Comparison of ENCODE assay signal across 25 cellular contexts in the genomic region with DNA sequence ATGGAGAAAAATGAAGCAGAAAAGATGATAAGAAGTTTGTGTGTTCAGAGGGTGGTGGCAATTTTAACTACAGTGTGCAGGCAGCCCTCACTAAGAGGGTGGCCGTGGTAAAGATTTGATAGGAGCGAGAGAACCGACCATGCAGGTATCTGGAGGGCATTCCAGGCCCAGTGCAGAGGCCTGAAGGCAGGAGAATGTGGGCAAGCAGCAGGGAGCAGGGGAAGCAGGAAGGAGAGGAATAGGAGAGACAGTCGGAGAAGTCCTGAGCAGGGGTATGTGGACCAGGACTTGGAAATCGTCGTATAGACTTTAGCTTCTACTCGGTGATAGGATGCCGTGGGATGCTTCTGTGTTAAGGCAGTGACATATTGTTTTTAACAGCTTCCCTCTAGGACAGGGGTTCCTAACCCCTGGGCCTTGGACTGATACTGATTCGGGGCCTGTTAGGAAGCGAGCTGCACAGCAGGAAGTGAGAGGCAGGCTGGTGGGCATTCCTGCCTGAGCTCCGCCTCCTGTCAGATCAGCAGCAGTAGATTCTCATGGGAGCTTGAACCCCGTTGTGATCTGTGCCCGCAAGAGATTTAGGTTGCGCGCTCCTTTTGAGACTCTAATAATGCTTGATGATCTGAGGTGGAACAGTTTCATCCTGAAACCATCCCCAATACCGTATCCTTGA.
DNase-seq lines count a peak whose midpoint lies in the region; ATAC-seq and TF ChIP-seq lines count a peak whose summit lies in the region.
"Had no signal": no experiment of that assay in that cellular context is flagged by ENCODE, and none has a peak within 500 bp of the region (broad histone marks: within the 10 kb centered on the region; RNA-seq: fewer than 3 reads in every experiment).

No MANE protein-coding gene starts in this region.

- peaks cover 16% of the 10 kb centered on the region for H3K4me1 Mint-ChIP-seq in activated CD4-positive, alpha-beta T cell treated with anti-CD3 and anti-CD28 coated beads for 36 hours
- H3K4me1 Mint-ChIP-seq in activated CD4-positive, alpha-beta T cell treated with anti-CD3 and anti-CD28 coated beads, Interleukin-2, amount 10 ng/mL, durations not matched to agents 7 days and 5 days: no peaks in the 10 kb centered on the region
- H3K4me1 Mint-ChIP-seq in central memory CD8-positive, alpha-beta T cell: peaks cover 14% of the 10 kb centered on the region
- peaks cover 14% of the 10 kb centered on the region for H3K4me1 Mint-ChIP-seq in type B pancreatic cell (ENCODE audit: unreplicated experiment)

- H3K27me3 Mint-ChIP-seq in activated CD4-positive, alpha-beta T cell treated with anti-CD3 and anti-CD28 coated beads for 36 hours: no peaks in the 10 kb centered on the region
- H3K27me3 Mint-ChIP-seq in activated CD4-positive, alpha-beta T cell treated with anti-CD3 and anti-CD28 coated beads, Interleukin-2, amount 10 ng/mL, durations not matched to agents 7 days and 5 days: no peaks in the 10 kb centered on the region
- H3K27me3 Mint-ChIP-seq in central memory CD8-positive, alpha-beta T cell: no peaks in the 10 kb centered on the region
- no peaks in the 10 kb centered on the region for H3K27me3 Mint-ChIP-seq in type B pancreatic cell

- no TSS peak for BruUV-seq in PC-3 (replicated peaks; lab: Mats Ljungman, UMichigan)

- CTCF ChIA-PET in activated CD4-positive, alpha-beta T cell treated with anti-CD3 and anti-CD28 coated beads for 36 hours (lab: Charles Lee): interaction anchor here (0.6 to 1.9 kb wide), 5 partner anchors 8 to 554 kb away, joined by 3 to 5 read pairs (median 3); no protein-coding TSS in a partner anchor
- CTCF ChIA-PET in activated CD4-positive, alpha-beta T cell treated with anti-CD3 and anti-CD28 coated beads, Interleukin-2, amount 10 ng/mL, durations not matched to agents 7 days and 5 days (lab: Charles Lee): no interaction called here
- CTCF ChIA-PET in PC-3 (lab: Charles Lee): no interaction called here

- POLR2A ChIA-PET in activated CD4-positive, alpha-beta T cell treated with anti-CD3 and anti-CD28 coated beads for 36 hours (lab: Charles Lee): no interaction called here
- POLR2A ChIA-PET in activated CD4-positive, alpha-beta T cell treated with anti-CD3 and anti-CD28 coated beads, Interleukin-2, amount 10 ng/mL, durations not matched to agents 7 days and 5 days (lab: Charles Lee): no interaction called here
- POLR2A ChIA-PET in PC-3 (lab: Charles Lee; ENCODE audit: unreplicated experiment): no interaction called here

- no peaks in the 10 kb centered on the region for H3K9me2 ChIP-seq in PC-3 (replicated peaks; ENCODE audit: low read length)

- H3K36me3 Mint-ChIP-seq in activated CD4-positive, alpha-beta T cell treated with anti-CD3 and anti-CD28 coated beads for 36 hours (ENCODE audit: low read depth): peaks cover 12% of the 10 kb centered on the region
- peaks cover 6% of the 10 kb centered on the region for H3K36me3 Mint-ChIP-seq in activated CD4-positive, alpha-beta T cell treated with anti-CD3 and anti-CD28 coated beads, Interleukin-2, amount 10 ng/mL, durations not matched to agents 7 days and 5 days (ENCODE audit: low read depth)
- peaks cover 9% of the 10 kb centered on the region for H3K36me3 Mint-ChIP-seq in central memory CD8-positive, alpha-beta T cell (ENCODE audit: insufficient read depth)
- peaks cover 11% of the 10 kb centered on the region for H3K36me3 Mint-ChIP-seq in type B pancreatic cell

- no peak for ATAC-seq in activated CD4-positive, alpha-beta T cell treated with anti-CD3 and anti-CD28 coated beads for 36 hours
- no peak for ATAC-seq in central memory CD8-positive, alpha-beta T cell (replicated peaks; ENCODE audit: extremely low read depth, poor library complexity, severe bottlenecking)
- ATAC-seq in GM21737 (IDR thresholded peaks at IDR 0.05; ENCODE audit: unreplicated experiment) (no peak), PC-3 (no peak)
- ATAC-seq: body of pancreas, esophagus mucosa, psoas muscle had no signal

- no peaks in the 10 kb centered on the region for H3K36me3 ChIP-seq in mesodermal cell (ENCODE audit: control insufficient read depth, insufficient read depth, low read length)
- no peaks in the 10 kb centered on the region for H3K36me3 ChIP-seq in PC-3 (ENCODE audit: low read depth, low read length)
- H3K36me3 ChIP-seq: BE2C had no signal

- DNase-seq in activated CD4-positive, alpha-beta T cell treated with anti-CD3 and anti-CD28 coated beads for 36 hours: no peak
- no peak for DNase-seq in activated CD4-positive, alpha-beta T cell treated with anti-CD3 and anti-CD28 coated beads, Interleukin-2, amount 10 ng/mL, durations not matched to agents 7 days and 5 days
- DNase-seq in central memory CD8-positive, alpha-beta T cell (ENCODE audit: low spot score in 2 of 2): no peak
- DNase-seq in type B pancreatic cell (ENCODE audit: extremely low spot score, unreplicated experiment) (no peak), PC-3 (no peak), occipital lobe (lab: John Stamatoyannopoulos, UW) (no peak)
- DNase-seq: activated CD4-positive, alpha-beta T cell treated with anti-CD3 and anti-CD28 coated beads for 1 hour; activated gamma-delta T cell; BE2C; body of pancreas; effector memory CD4-positive, alpha-beta T cell; foreskin melanocyte; hippocampal formation; islet precursor cell; NCI-H1436; NCI-H510A treated with DMSO at 0.1 percent for 48 hours; NK-92 treated with Interleukin-12 subunit alpha and Interleukin-12 subunit beta, amount 100 ng/mL, for 24 hours; psoas muscle; SHP77 treated with DMSO at 0.1 percent for 48 hours; stimulated activated CD4-positive, alpha-beta T cell treated with anti-CD3 and anti-CD28 coated beads, Interleukin-1b, Interleukin-23, amount 100 ng/mL, for 48 hours; SW 1271 had no signal

- peak overlapping the region; percentile 10 for H3K27ac Mint-ChIP-seq in activated CD4-positive, alpha-beta T cell treated with anti-CD3 and anti-CD28 coated beads for 36 hours
- H3K27ac Mint-ChIP-seq in activated CD4-positive, alpha-beta T cell treated with anti-CD3 and anti-CD28 coated beads, Interleukin-2, amount 10 ng/mL, durations not matched to agents 7 days and 5 days: no peak overlapping the region
- peak overlapping the region; percentile 14 for H3K27ac Mint-ChIP-seq in central memory CD8-positive, alpha-beta T cell (ENCODE audit: low read depth)
- H3K27ac Mint-ChIP-seq in type B pancreatic cell: peak overlapping the region; percentile 5

- H3K9me3 Mint-ChIP-seq in activated CD4-positive, alpha-beta T cell treated with anti-CD3 and anti-CD28 coated beads for 36 hours (ENCODE audit: low read depth): no peaks in the 10 kb centered on the region
- no peaks in the 10 kb centered on the region for H3K9me3 Mint-ChIP-seq in activated CD4-positive, alpha-beta T cell treated with anti-CD3 and anti-CD28 coated beads, Interleukin-2, amount 10 ng/mL, durations not matched to agents 7 days and 5 days
- H3K9me3 Mint-ChIP-seq in central memory CD8-positive, alpha-beta T cell: no peaks in the 10 kb centered on the region
- no peaks in the 10 kb centered on the region for H3K9me3 Mint-ChIP-seq in type B pancreatic cell

- no peaks in the 10 kb centered on the region for H3F3A ChIP-seq in PC-3 (ENCODE audit: low read length, unreplicated experiment)

- H3K9me3 ChIP-seq in mesodermal cell (ENCODE audit: control insufficient read depth, low read length): no peaks in the 10 kb centered on the region
- H3K9me3 ChIP-seq in PC-3 (ENCODE audit: low read length): no peaks in the 10 kb centered on the region
- H3K9me3 ChIP-seq: BE2C, body of pancreas, psoas muscle had no signal

- H4K20me1 ChIP-seq in PC-3 (ENCODE audit: low read length): no peaks in the 10 kb centered on the region

- TF ChIP-seq CTCF in type B pancreatic cell (conservative IDR thresholded peaks at IDR 0.05) (no peak), PC-3 (conservative IDR thresholded peaks at IDR 0.05; ENCODE audit: low read depth, low read length) (no peak)

- 28 to 63% methylated on average over 10 to 11 of the region's 16 CpGs for WGBS in mesodermal cell (ENCODE audit: insufficient coverage in 2 of 2), 2 experiments

- H3K79me2 ChIP-seq in PC-3 (ENCODE audit: low read length): no peaks in the 10 kb centered on the region

- H2AFZ ChIP-seq in PC-3 (ENCODE audit: low read length): no peak overlapping the region

- no peaks in the 10 kb centered on the region for H3K27me3 ChIP-seq in PC-3 (ENCODE audit: low read length)
- H3K27me3 ChIP-seq: BE2C, body of pancreas had no signal

- no peak overlapping the region for H3K4me3 Mint-ChIP-seq in activated CD4-positive, alpha-beta T cell treated with anti-CD3 and anti-CD28 coated beads for 36 hours
- H3K4me3 Mint-ChIP-seq in activated CD4-positive, alpha-beta T cell treated with anti-CD3 and anti-CD28 coated beads, Interleukin-2, amount 10 ng/mL, durations not matched to agents 7 days and 5 days: no peak overlapping the region
- H3K4me3 Mint-ChIP-seq in central memory CD8-positive, alpha-beta T cell: no peak overlapping the region
- no peak overlapping the region for H3K4me3 Mint-ChIP-seq in type B pancreatic cell

- intact Hi-C loops in activated CD4-positive, alpha-beta T cell treated with anti-CD3 and anti-CD28 coated beads for 36 hours (cut with DNase I, micrococcal nuclease): no loop called here
- intact Hi-C loops in PC-3 (cut with micrococcal nuclease): no loop called here

- no peak overlapping the region for H3K4me2 ChIP-seq in PC-3 (ENCODE audit: low read length)

- H3K4me3 ChIP-seq in mesodermal cell (ENCODE audit: extremely low read depth, insufficient read depth, low read length, poor library complexity, severe bottlenecking): no peak overlapping the region
- H3K4me3 ChIP-seq in PC-3 (ENCODE audit: low read length): no peak overlapping the region
- H3K4me3 ChIP-seq: body of pancreas, psoas muscle, skin epidermis had no signal

- H3K4me1 ChIP-seq in mesodermal cell (ENCODE audit: control insufficient read depth, insufficient read depth, low read length, poor library complexity, severe bottlenecking) (no peaks in the 10 kb centered on the region), PC-3 (ENCODE audit: insufficient read depth, low read length) (no peaks in the 10 kb centered on the region)
- H3K4me1 ChIP-seq: BE2C, body of pancreas, psoas muscle had no signal

- no peak overlapping the region for H3K9ac ChIP-seq in PC-3 (ENCODE audit: low read length)

- H3K27ac ChIP-seq in mesodermal cell (ENCODE audit: low read depth, low read length, severe bottlenecking): peak overlapping the region; percentile 36
- H3K27ac ChIP-seq in PC-3 (ENCODE audit: low read length): no peak overlapping the region
- H3K27ac ChIP-seq: body of pancreas, psoas muscle, skin epidermis had no signal
